1 cellular context compared by ENCODE assay signal in the genomic region with DNA sequence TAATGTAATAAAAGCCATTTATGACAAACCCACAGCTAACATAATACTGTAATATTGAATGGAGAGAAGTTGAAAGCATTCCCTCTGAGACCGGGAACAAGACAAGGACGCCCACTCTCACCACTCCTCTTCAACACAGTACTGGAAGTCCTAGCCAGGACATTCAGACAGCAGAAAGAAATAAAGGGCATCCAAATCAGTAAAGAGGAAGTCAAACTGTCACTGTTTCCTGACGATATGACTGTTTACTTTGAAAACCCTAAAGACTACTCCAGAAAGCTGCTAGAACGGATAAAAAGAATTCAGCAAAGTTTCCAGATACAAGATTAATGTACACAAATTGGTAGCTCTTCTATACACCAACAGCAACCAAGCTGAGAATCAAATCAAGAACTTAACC. TPM values are rescaled to one million over a fixed set of nuclear protein-coding genes. Genes with fewer than 3 reads are reported as not detected.
"Had no signal": no experiment of that assay in that cellular context is flagged by ENCODE, and none has a peak within 500 bp of the region (broad histone marks: within the 10 kb centered on the region; RNA-seq: fewer than 3 reads in every experiment).

No MANE protein-coding gene starts in this region.

RNA-seq across cellular contexts. Expression of gene HMMR, which starts 34.3 kb away (rescaled TPM):
- polyA plus RNA-seq: naive thymus-derived CD4-positive, alpha-beta T cell had no signal
